8 cellular contexts compared by ENCODE assay signal in genomic region chrX:11137543-11138139, GRCh38. TPM values are rescaled to one million over a fixed set of nuclear protein-coding genes. Genes with fewer than 3 reads are reported as not detected.
DNase-seq lines count a peak whose midpoint lies in the region; ATAC-seq, FAIRE-seq and TF ChIP-seq lines count a peak whose summit lies in the region.

No MANE protein-coding gene starts in this region.

- TF ChIP-seq CTCF in nephron progenitor cell (IDR thresholded peaks at IDR 0.05): peak; percentile 71

- no peak overlapping the region for H3K4me3 Mint-ChIP-seq in nephron progenitor cell

- peaks cover 35% of the 10 kb centered on the region for H3K9me3 Mint-ChIP-seq in nephron progenitor cell

- FAIRE-seq in colon (lab: Jason Lieb, UNC): peak; percentile 99

- ATAC-seq in activated CD4-positive, CD25-positive, alpha-beta regulatory T cell treated with anti-CD3 and anti-CD28 coated beads, Interleukin-2, amount 50 U/mL, for 24 hours: no peak
- ATAC-seq in HG03039 (IDR thresholded peaks at IDR 0.05; ENCODE audit: unreplicated experiment) (no peak), GM19351 (IDR thresholded peaks at IDR 0.05; ENCODE audit: unreplicated experiment) (no peak)

- H3K4me1 Mint-ChIP-seq in nephron progenitor cell: peaks cover 4% of the 10 kb centered on the region

- DNase-seq in NCI-H2107 treated with DMSO at 0.1 percent for 48 hours (lab: John Stamatoyannopoulos, UW; ENCODE audit: unreplicated experiment) (peak; percentile 19), NCI-H2107 (lab: John Stamatoyannopoulos, UW) (no peak), M059J (ENCODE audit: low read depth) (peak; percentile 19), nephron progenitor cell (no peak)

- no peak overlapping the region for H3K27ac Mint-ChIP-seq in nephron progenitor cell

- no peaks in the 10 kb centered on the region for H3K36me3 Mint-ChIP-seq in nephron progenitor cell (ENCODE audit: low read depth)

- H3K27me3 Mint-ChIP-seq in nephron progenitor cell (ENCODE audit: low read depth, poor library complexity): peaks cover 3% of the 10 kb centered on the region

RNA-seq across cellular contexts. Expression of gene HCCS, which starts 26.5 kb away (rescaled TPM):
- total RNA-seq in M059J (2014; rRNA removed; shearing (Covaris generic)): 39.7 and 48.6 TPM in 2 replicates

Comparison
In these comparisons a context has a peak if more than half of its experiments do, and no peak if none do; other contexts are left out.
1. DNase-seq: peak in NCI-H2107 treated with DMSO at 0.1 percent for 48 hours (single experiment) and M059J (single experiment); none in NCI-H2107 (single experiment) and nephron progenitor cell (single experiment).